In the genomic region with DNA sequence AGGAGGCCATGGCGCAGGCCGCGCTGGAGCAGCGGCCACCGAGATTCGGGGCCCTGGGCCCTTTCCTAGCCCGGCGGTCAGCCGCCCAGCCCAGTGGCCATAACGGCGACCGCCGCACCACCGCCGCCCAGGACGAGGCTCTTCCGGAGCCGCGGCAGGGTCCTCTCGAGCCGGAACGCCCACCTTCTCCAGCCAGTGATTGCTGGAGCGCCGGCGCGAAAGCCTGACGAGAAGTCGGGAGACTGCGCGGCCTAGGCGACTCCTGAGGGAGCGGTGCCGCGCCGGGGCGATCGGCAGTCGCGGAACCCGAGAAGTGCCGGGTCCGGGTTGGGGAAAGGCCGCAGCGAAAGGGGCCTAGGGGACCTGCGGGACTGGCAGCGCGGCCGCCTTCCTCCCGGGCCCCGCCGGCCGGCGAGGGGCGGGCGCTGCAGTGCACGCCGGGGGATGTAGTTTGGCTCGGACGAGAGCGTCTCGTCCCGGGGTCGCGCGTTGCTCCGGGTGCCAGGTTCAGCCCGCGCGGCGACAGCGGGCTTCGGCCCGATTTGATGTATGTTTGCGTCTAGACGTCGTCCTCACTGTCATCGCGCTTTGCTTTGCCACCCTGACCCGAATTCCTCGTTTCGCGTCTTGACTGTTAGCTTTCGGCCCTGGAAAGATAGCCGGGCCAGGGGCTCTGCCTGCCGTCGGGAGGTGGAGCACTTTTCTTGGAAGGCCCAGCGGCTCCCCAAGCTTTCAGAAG, we compare ENCODE assay signal across 1 cellular context.
TF ChIP-seq lines count a peak whose summit lies in the region.

A gene with protein sequence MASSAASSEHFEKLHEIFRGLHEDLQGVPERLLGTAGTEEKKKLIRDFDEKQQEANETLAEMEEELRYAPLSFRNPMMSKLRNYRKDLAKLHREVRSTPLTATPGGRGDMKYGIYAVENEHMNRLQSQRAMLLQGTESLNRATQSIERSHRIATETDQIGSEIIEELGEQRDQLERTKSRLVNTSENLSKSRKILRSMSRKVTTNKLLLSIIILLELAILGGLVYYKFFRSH (minus strand): TSS at position 153 of the 739 bp plus-strand sequence. CDS start 143 bp downstream, at position 10.

TF ChIP-seq in H1, 55 proteins besides CTCF, POLR2A, EP300 and RAD21 (continued from another document):
- TF ChIP-seq RXRA (IDR thresholded peaks at IDR 0.05; ENCODE audit: insufficient read depth, low read depth, low read length) (no peak), NRF1 (IDR thresholded peaks at IDR 0.05; ENCODE audit: low read depth, low read length) (no peak), CHD2 (IDR thresholded peaks at IDR 0.05; ENCODE audit: low read length) (peak; percentile 73; the same call in 1 of the 2 replicates)
